ENCODE assay signal across 9 cellular contexts in the genomic region with DNA sequence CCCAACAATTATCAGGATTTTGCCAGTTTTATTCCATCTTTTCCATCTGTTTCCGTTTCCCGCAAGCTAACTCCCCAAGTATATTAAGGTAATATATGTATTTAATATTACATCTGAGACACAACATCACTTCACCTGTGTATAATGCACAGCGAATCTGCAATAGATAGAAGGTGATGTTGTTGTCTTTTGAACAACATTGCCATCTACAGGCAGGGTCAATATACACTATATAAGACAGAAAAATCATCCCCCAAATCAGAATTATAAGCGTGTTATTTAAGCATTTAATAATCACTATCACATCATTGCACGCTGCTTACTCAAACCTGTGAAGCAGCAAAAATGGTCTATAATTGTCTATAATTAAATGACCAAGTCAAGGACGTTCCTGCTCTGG.
DNase-seq lines count a peak whose midpoint lies in the region; ATAC-seq and TF ChIP-seq lines count a peak whose summit lies in the region.
"Had no signal": no experiment of that assay in that cellular context is flagged by ENCODE, and none has a peak within 500 bp of the region (broad histone marks: within the 10 kb centered on the region; RNA-seq: fewer than 3 reads in every experiment).

No MANE protein-coding gene starts in this region.

- H3K36me3 Mint-ChIP-seq in Caco-2 (ENCODE audit: insufficient read depth, unreplicated experiment), result no peaks in the 10 kb centered on the region

- DNase-seq in Caco-2 (peak in 1 of 2 experiments; percentile 0), Karpas-422 (peak; percentile 78), left kidney (ENCODE audit: low read depth, low spot score) (peak; percentile 3), DMS79 treated with DMSO at 0.1 percent for 48 hours (lab: John Stamatoyannopoulos, UW) (no peak), DMS114 treated with DMSO at 0.1 percent for 48 hours (lab: John Stamatoyannopoulos, UW; ENCODE audit: unreplicated experiment) (no peak), esophagus squamous epithelium (lab: John Stamatoyannopoulos, UW) (no peak)
- DNase-seq: NCI-H1694 treated with DMSO at 0.1 percent for 48 hours had no signal

- no peaks in the 10 kb centered on the region for H3K4me1 Mint-ChIP-seq in Caco-2 (ENCODE audit: low read depth, unreplicated experiment)

- WGBS in esophagus squamous epithelium, 2 donors, result 41 to 55% methylated on average over 6 of the region's 6 CpGs

- no peak overlapping the region for H3K4me3 Mint-ChIP-seq in Caco-2 (ENCODE audit: unreplicated experiment)

- no peaks in the 10 kb centered on the region for H3K9me2 ChIP-seq in Karpas-422 (replicated peaks; ENCODE audit: insufficient read depth, low read length)

- no peak overlapping the region for H3K9ac ChIP-seq in Karpas-422 (ENCODE audit: low read length)

- POLR2A ChIA-PET in Caco-2 (lab: Charles Lee), result no interaction called here

- intact Hi-C loops in Caco-2 (cut with micrococcal nuclease; ENCODE audit: unreplicated experiment), result loop anchor here (1.0 to 5.0 kb wide), 3 partner anchors 565 to 1151 kb away; no protein-coding TSS in a partner anchor
- intact Hi-C loops in esophagus squamous epithelium (cut with DNase I), result loop anchor here (10.0 kb wide), 1 partner anchor 568 kb away; no protein-coding TSS in a partner anchor

- H3K27me3 ChIP-seq in Caco-2 (replicated peaks; ENCODE audit: control insufficient read depth, insufficient read depth, low read length) (no peaks in the 10 kb centered on the region), Karpas-422 (ENCODE audit: low read length) (no peaks in the 10 kb centered on the region), esophagus squamous epithelium (no peaks in the 10 kb centered on the region)

- no peaks in the 10 kb centered on the region for H3K79me2 ChIP-seq in Karpas-422 (ENCODE audit: low read length)

- no peak overlapping the region for H2AFZ ChIP-seq in Karpas-422 (ENCODE audit: low read length)

- H3K27me3 Mint-ChIP-seq in Caco-2 (ENCODE audit: insufficient read depth, unreplicated experiment), result no peaks in the 10 kb centered on the region

- H3K4me3 ChIP-seq in Caco-2 (ENCODE audit: low read depth, low read length) (no peak overlapping the region), Karpas-422 (ENCODE audit: low read length) (no peak overlapping the region), esophagus squamous epithelium (no peak overlapping the region)

- no peaks in the 10 kb centered on the region for H3K36me3 ChIP-seq in Caco-2 (ENCODE audit: control insufficient read depth, insufficient read depth, low read length)
- H3K36me3 ChIP-seq in Karpas-422 (ENCODE audit: insufficient read depth, low read length), result no peaks in the 10 kb centered on the region
- no peaks in the 10 kb centered on the region for H3K36me3 ChIP-seq in esophagus squamous epithelium

- CTCF ChIA-PET in Caco-2 (lab: Charles Lee), result no interaction called here

- H4K20me1 ChIP-seq in Karpas-422 (ENCODE audit: insufficient read depth, low read depth, low read length), result no peaks in the 10 kb centered on the region

- TF ChIP-seq CTCF in Caco-2 (IDR thresholded peaks at IDR 0.05; ENCODE audit: insufficient read depth in 1 of 2, low read depth in 1 of 2, low read length in 1 of 2, severe bottlenecking in 1 of 2, unreplicated experiment in 1 of 2) (peak; percentile 23 to 34), VCaP (conservative IDR thresholded peaks at IDR 0.05) (peak; percentile 71), esophagus squamous epithelium (IDR thresholded peaks at IDR 0.05) (peak in 3 of 6 experiments; percentile 19 to 31 (median 31))

- BruUV-seq in Caco-2 (replicated peaks; lab: Mats Ljungman, UMichigan), result no TSS peak

- no peak overlapping the region for H3K27ac Mint-ChIP-seq in Caco-2 (ENCODE audit: unreplicated experiment)

- no peaks in the 10 kb centered on the region for H3K9me3 ChIP-seq in Caco-2
- no peaks in the 10 kb centered on the region for H3K9me3 ChIP-seq in Karpas-422 (ENCODE audit: low read length)
- H3K9me3 ChIP-seq in esophagus squamous epithelium, result no peaks in the 10 kb centered on the region

- ATAC-seq in HG02623 (IDR thresholded peaks at IDR 0.05; ENCODE audit: unreplicated experiment), result no peak

- no peak for TF ChIP-seq POLR2A in esophagus squamous epithelium (IDR thresholded peaks at IDR 0.05)

- no peak overlapping the region for H3K27ac ChIP-seq in Karpas-422 (ENCODE audit: low read length)
- H3K27ac ChIP-seq in VCaP, result no peak overlapping the region
- H3K27ac ChIP-seq in esophagus squamous epithelium, result no peak overlapping the region

- H3K4me1 ChIP-seq in Caco-2 (no peaks in the 10 kb centered on the region), Karpas-422 (ENCODE audit: low read length) (no peaks in the 10 kb centered on the region), esophagus squamous epithelium (no peaks in the 10 kb centered on the region)

- no peak overlapping the region for H3K4me2 ChIP-seq in Karpas-422 (ENCODE audit: low read depth, low read length, poor library complexity, severe bottlenecking)

- H3K9me3 Mint-ChIP-seq in Caco-2 (ENCODE audit: unreplicated experiment), result no peaks in the 10 kb centered on the region

Comparison
In these comparisons a context has a peak if more than half of its experiments do, and no peak if none do; other contexts are left out.
1. DNase-seq: peak in Karpas-422 (single experiment) and left kidney (single experiment); none in DMS79 treated with DMSO at 0.1 percent for 48 hours (single experiment), DMS114 treated with DMSO at 0.1 percent for 48 hours (single experiment) and esophagus squamous epithelium (single experiment).